In the genomic region with DNA sequence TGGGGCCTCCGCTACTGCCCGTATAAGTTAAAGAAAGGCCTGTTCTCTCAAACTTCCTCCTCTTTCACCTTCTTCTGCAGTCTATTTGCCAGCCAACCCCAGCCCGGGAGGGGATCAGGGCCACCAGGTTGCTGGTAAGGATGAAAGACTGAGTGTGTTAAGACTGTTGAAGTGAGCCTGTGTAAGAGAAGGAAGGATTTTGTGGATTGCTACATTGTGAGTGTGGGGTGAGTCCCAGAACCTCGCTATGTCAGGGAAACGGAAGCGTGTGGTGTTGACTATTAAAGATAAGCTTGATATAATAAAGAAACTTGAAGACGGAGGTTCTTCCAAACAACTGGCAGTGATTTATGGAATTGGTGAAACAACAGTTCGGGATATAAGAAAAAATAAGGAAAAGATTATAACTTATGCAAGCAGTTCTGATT, we compare ENCODE assay signal across 1 cellular context.
TF ChIP-seq lines count a peak whose summit lies in the region.

No MANE protein-coding gene starts in this region.

TF ChIP-seq in GM12878, 131 proteins besides CTCF, POLR2A, EP300 and RAD21:
- TF ChIP-seq, protein P1, sequence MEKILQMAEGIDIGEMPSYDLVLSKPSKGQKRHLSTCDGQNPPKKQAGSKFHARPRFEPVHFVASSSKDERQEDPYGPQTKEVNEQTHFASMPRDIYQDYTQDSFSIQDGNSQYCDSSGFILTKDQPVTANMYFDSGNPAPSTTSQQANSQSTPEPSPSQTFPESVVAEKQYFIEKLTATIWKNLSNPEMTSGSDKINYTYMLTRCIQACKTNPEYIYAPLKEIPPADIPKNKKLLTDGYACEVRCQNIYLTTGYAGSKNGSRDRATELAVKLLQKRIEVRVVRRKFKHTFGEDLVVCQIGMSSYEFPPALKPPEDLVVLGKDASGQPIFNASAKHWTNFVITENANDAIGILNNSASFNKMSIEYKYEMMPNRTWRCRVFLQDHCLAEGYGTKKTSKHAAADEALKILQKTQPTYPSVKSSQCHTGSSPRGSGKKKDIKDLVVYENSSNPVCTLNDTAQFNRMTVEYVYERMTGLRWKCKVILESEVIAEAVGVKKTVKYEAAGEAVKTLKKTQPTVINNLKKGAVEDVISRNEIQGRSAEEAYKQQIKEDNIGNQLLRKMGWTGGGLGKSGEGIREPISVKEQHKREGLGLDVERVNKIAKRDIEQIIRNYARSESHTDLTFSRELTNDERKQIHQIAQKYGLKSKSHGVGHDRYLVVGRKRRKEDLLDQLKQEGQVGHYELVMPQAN (conservative IDR thresholded peaks at IDR 0.05) = peak; percentile 26; the same call in 1 of the 2 replicates
- TF ChIP-seq DPF2 (IDR thresholded peaks at IDR 0.05) = no peak
